38 cellular contexts compared by ENCODE assay signal in genomic region chr19:55858401-55858800, GRCh38. TPM values are rescaled to one million over a fixed set of nuclear protein-coding genes. Genes with fewer than 3 reads are reported as not detected.
"Had no signal": no experiment of that assay in that cellular context is flagged by ENCODE, and none has a peak within 500 bp of the region (broad histone marks: within the 10 kb centered on the region; RNA-seq: fewer than 3 reads in every experiment).

No MANE protein-coding gene starts in this region.

- H3K9me3 Mint-ChIP-seq: activated CD8-positive, alpha-beta T cell treated with anti-CD3 and anti-CD28 coated beads for 36 hours; activated naive CD4-positive, alpha-beta T cell treated with anti-CD3 and anti-CD28 coated beads, Interleukin-2, amount 50 U/mL, for 24 hours had no signal

- DNase-seq: activated B cell treated with CpG ODN at 0.5 μM for 24 hours; activated CD4-positive, alpha-beta T cell treated with anti-CD3 and anti-CD28 coated beads for 48 hours; activated CD4-positive, alpha-beta T cell treated with anti-CD3 and anti-CD28 coated beads, Interleukin-2, amount 50 U/mL, for 1 hour; activated CD4-positive, alpha-beta T cell treated with anti-CD3 and anti-CD28 coated beads, Interleukin-2, amount 50 U/mL, for 48 hours; activated CD8-positive, alpha-beta memory T cell treated with anti-CD3 and anti-CD28 coated beads for 24 hours; activated CD8-positive, alpha-beta T cell treated with anti-CD3 and anti-CD28 coated beads for 36 hours; activated effector memory CD4-positive, alpha-beta T cell treated with anti-CD3 and anti-CD28 coated beads, Interleukin-2, amount 50 U/mL, for 16 hours; activated naive CD4-positive, alpha-beta T cell treated with anti-CD3 and anti-CD28 coated beads for 36 hours; activated naive CD8-positive, alpha-beta T cell treated with anti-CD3 and anti-CD28 coated beads for 36 hours; activated naive CD8-positive, alpha-beta T cell treated with anti-CD3 and anti-CD28 coated beads, Interleukin-2, amount 50 U/mL, for 24 hours; activated T-cell treated with anti-CD3 and anti-CD28 coated beads, Interleukin-2, amount 50 U/mL, for 48 hours; adrenal gland; amygdala; aorta; body of pancreas; caudate nucleus; colonic mucosa; effector CD8-positive, alpha-beta T cell; esophagus squamous epithelium; foreskin melanocyte; head of caudate nucleus; T-cell; T-helper 9 cell; WERI-Rb-1 had no signal

- H3K4me1 Mint-ChIP-seq: activated naive CD4-positive, alpha-beta T cell treated with anti-CD3 and anti-CD28 coated beads, Interleukin-2, amount 50 U/mL, for 24 hours; activated naive CD8-positive, alpha-beta T cell treated with anti-CD3 and anti-CD28 coated beads for 36 hours; activated naive CD8-positive, alpha-beta T cell treated with anti-CD3 and anti-CD28 coated beads, Interleukin-2, amount 50 U/mL, for 24 hours; T-cell had no signal

- FAIRE-seq: endometrium, endothelial cell of umbilical vein had no signal

- H3K27ac ChIP-seq: adrenal gland, body of pancreas, colonic mucosa, epithelial cell of prostate, esophagus squamous epithelium, gastroesophageal sphincter, WERI-Rb-1 had no signal

- H3K4me3 ChIP-seq: adrenal gland, body of pancreas, colonic mucosa, esophagus squamous epithelium, gastroesophageal sphincter had no signal

- H3K4me1 ChIP-seq: adrenal gland, body of pancreas, colonic mucosa, esophagus squamous epithelium, gastroesophageal sphincter had no signal

- H3K27me3 Mint-ChIP-seq: activated B cell treated with CpG ODN at 0.5 μM for 24 hours; activated naive CD8-positive, alpha-beta T cell treated with anti-CD3 and anti-CD28 coated beads, Interleukin-2, amount 50 U/mL, for 24 hours; T-cell had no signal

- H3K4me3 Mint-ChIP-seq: activated B cell treated with CpG ODN at 0.5 μM for 24 hours; activated CD8-positive, alpha-beta T cell treated with anti-CD3 and anti-CD28 coated beads for 36 hours; activated naive CD4-positive, alpha-beta T cell treated with anti-CD3 and anti-CD28 coated beads for 36 hours; activated naive CD4-positive, alpha-beta T cell treated with anti-CD3 and anti-CD28 coated beads, Interleukin-2, amount 50 U/mL, for 24 hours; activated naive CD8-positive, alpha-beta T cell treated with anti-CD3 and anti-CD28 coated beads for 36 hours; activated naive CD8-positive, alpha-beta T cell treated with anti-CD3 and anti-CD28 coated beads, Interleukin-2, amount 50 U/mL, for 24 hours; activated T-helper 1 cell treated with anti-CD3 and anti-CD28 coated beads, Interleukin-12 subunit alpha, Interleukin-12 subunit beta, Interleukin-2, Interleukin-4 antibody, amounts not matched to agents 30 ng/mL and 10 ng/mL and 1 ng/mL, durations not matched to agents 14 hours and 24 hours and 36 hours; T-cell; T-helper 1 cell treated with Interleukin-12 subunit alpha and Interleukin-12 subunit beta and Interleukin-4 antibody, amounts not matched to agents 30 μg/mL and 1 μg/mL, for 36 hours had no signal

- H3K36me3 ChIP-seq: adrenal gland, colonic mucosa, esophagus squamous epithelium, gastroesophageal sphincter, WERI-Rb-1 had no signal

- H3K9me3 ChIP-seq: adrenal gland, body of pancreas, colonic mucosa, esophagus squamous epithelium, gastroesophageal sphincter had no signal

- ATAC-seq: activated CD4-positive, CD25-positive, alpha-beta regulatory T cell treated with anti-CD3 and anti-CD28 coated beads, Interleukin-2, amount 50 U/mL, for 24 hours; activated CD8-positive, alpha-beta T cell treated with anti-CD3 and anti-CD28 coated beads for 36 hours; activated naive CD8-positive, alpha-beta T cell treated with anti-CD3 and anti-CD28 coated beads, Interleukin-2, amount 50 U/mL, for 24 hours; body of pancreas; gastroesophageal sphincter; T-cell had no signal

- H3K27ac Mint-ChIP-seq: activated CD8-positive, alpha-beta T cell treated with anti-CD3 and anti-CD28 coated beads for 36 hours; activated naive CD4-positive, alpha-beta T cell treated with anti-CD3 and anti-CD28 coated beads for 36 hours; activated naive CD4-positive, alpha-beta T cell treated with anti-CD3 and anti-CD28 coated beads, Interleukin-2, amount 50 U/mL, for 24 hours; activated naive CD8-positive, alpha-beta T cell treated with anti-CD3 and anti-CD28 coated beads for 36 hours; activated naive CD8-positive, alpha-beta T cell treated with anti-CD3 and anti-CD28 coated beads, Interleukin-2, amount 50 U/mL, for 24 hours; activated T-helper 1 cell treated with anti-CD3 and anti-CD28 coated beads, Interleukin-12 subunit alpha, Interleukin-12 subunit beta, Interleukin-2, Interleukin-4 antibody, amounts not matched to agents 30 ng/mL and 10 ng/mL and 1 ng/mL, durations not matched to agents 14 hours and 24 hours and 36 hours; activated T-helper 2 cell treated with anti-CD3 and anti-CD28 coated beads, Interferon-gamma antibody, Interleukin-2, Interleukin-4, amounts not matched to agents 10 μg/mL and 5 μg/mL and 100 μg/mL, durations not matched to agents 14 hours and 24 hours and 36 hours; T-cell; T-helper 1 cell treated with Interleukin-12 subunit alpha and Interleukin-12 subunit beta and Interleukin-4 antibody, amounts not matched to agents 30 μg/mL and 1 μg/mL, for 36 hours had no signal

- H3K27me3 ChIP-seq: adrenal gland, body of pancreas, colonic mucosa, esophagus squamous epithelium, gastroesophageal sphincter had no signal

- H3K36me3 Mint-ChIP-seq: activated naive CD4-positive, alpha-beta T cell treated with anti-CD3 and anti-CD28 coated beads, Interleukin-2, amount 50 U/mL, for 24 hours; activated naive CD8-positive, alpha-beta T cell treated with anti-CD3 and anti-CD28 coated beads for 36 hours; T-cell had no signal

RNA-seq across cellular contexts. Expression of gene NLRP4, which starts 22.1 kb away (rescaled TPM):
- total RNA-seq: activated CD8-positive, alpha-beta T cell treated with anti-CD3 and anti-CD28 coated beads for 36 hours; activated naive CD4-positive, alpha-beta T cell treated with anti-CD3 and anti-CD28 coated beads for 36 hours; activated naive CD8-positive, alpha-beta T cell treated with anti-CD3 and anti-CD28 coated beads for 36 hours; activated T-helper 1 cell treated with anti-CD3 and anti-CD28 coated beads, Interleukin-12 subunit alpha, Interleukin-12 subunit beta, Interleukin-2, Interleukin-4 antibody, amounts not matched to agents 30 ng/mL and 10 ng/mL and 1 ng/mL, durations not matched to agents 14 hours and 24 hours and 36 hours; activated T-helper 2 cell treated with anti-CD3 and anti-CD28 coated beads, Interferon-gamma antibody, Interleukin-2, Interleukin-4, amounts not matched to agents 10 μg/mL and 5 μg/mL and 100 μg/mL, durations not matched to agents 14 hours and 24 hours and 36 hours; adrenal gland; aorta; body of pancreas; colonic mucosa; dermis microvascular lymphatic vessel endothelial cell; endothelial cell of umbilical vein; fibroblast of lung; fibroblast of villous mesenchyme; gastroesophageal sphincter; T-cell; T-helper 2 cell treated with Interferon-gamma antibody and Interleukin-4, amounts not matched to agents 100 ng/mL and 5 ng/mL, for 36 hours had no signal
- polyA plus RNA-seq: adrenal gland, aorta, endothelial cell of umbilical vein, esophagus, fibroblast of lung had no signal

RNA-seq across cellular contexts. Expression of gene NLRP11, which starts 26.6 kb away (rescaled TPM):
- total RNA-seq: activated T-helper 1 cell treated with anti-CD3 and anti-CD28 coated beads, Interleukin-12 subunit alpha, Interleukin-12 subunit beta, Interleukin-2, Interleukin-4 antibody, amounts not matched to agents 30 ng/mL and 10 ng/mL and 1 ng/mL, durations not matched to agents 14 hours and 24 hours and 36 hours; activated T-helper 2 cell treated with anti-CD3 and anti-CD28 coated beads, Interferon-gamma antibody, Interleukin-2, Interleukin-4, amounts not matched to agents 10 μg/mL and 5 μg/mL and 100 μg/mL, durations not matched to agents 14 hours and 24 hours and 36 hours; aorta; body of pancreas; endothelial cell of umbilical vein; esophagus squamous epithelium; fibroblast of villous mesenchyme; gastroesophageal sphincter; T-cell; T-helper 2 cell treated with Interferon-gamma antibody and Interleukin-4, amounts not matched to agents 100 ng/mL and 5 ng/mL, for 36 hours had no signal
- polyA plus RNA-seq: adrenal gland, aorta, endothelial cell of umbilical vein, esophagus, fibroblast of lung had no signal
